ENCODE assay signal across 7 cellular contexts in the genomic region with DNA sequence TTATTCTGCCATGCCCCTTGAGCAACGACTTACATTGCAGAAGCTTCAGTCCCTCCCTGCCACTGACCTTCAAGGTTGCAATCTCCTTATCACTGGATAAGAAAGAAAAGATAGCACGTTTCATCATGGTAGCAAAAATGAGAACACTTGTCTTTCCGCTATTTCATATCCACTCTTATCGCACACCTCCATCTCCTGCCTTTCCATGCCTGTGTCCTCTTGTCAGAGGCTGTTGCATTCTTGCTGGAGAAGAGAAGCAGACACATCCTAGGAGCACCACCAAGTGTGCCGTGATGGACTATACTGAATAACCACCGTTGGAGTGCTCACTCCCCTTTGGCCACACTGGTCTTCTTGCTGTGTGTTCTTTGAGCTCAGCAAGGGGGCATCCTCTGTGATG.
"Had no signal": no experiment of that assay in that cellular context is flagged by ENCODE, and none has a peak within 500 bp of the region (broad histone marks: within the 10 kb centered on the region; RNA-seq: fewer than 3 reads in every experiment).

No MANE protein-coding gene starts in this region.

- H3K27me3 Mint-ChIP-seq: IgD-negative memory B cell had no signal

- H3K4me3 Mint-ChIP-seq: IgD-negative memory B cell had no signal

- DNase-seq: IMR-90, KBM-7, KG1 had no signal

- ATAC-seq: HepG2, K562 had no signal

- H3K4me3 ChIP-seq: K562 had no signal

- H3K36me3 Mint-ChIP-seq: IgD-negative memory B cell had no signal

- H3K27ac Mint-ChIP-seq: IgD-negative memory B cell had no signal

- H3K4me1 Mint-ChIP-seq: IgD-negative memory B cell had no signal

- H3K27ac ChIP-seq: HL-60 had no signal
